In genomic region chr11:118359295-118359958, GRCh38 we compare ENCODE assay signal across 8 cellular contexts. TPM values are rescaled to one million over a fixed set of nuclear protein-coding genes. Genes with fewer than 3 reads are reported as not detected.
A peak's percentile ranks its signal among the peaks of the same experiment; 100 is the strongest.
DNase-seq lines count a peak whose midpoint lies in the region; ATAC-seq and TF ChIP-seq lines count a peak whose summit lies in the region.

UBE4A (plus strand) TSS chr11:118359600; CDS start chr11:118365081, 5,481 bp downstream.

- peak in 1 of 2 donors; percentile 53 for TF ChIP-seq POLR2A in heart left ventricle (IDR thresholded peaks at IDR 0.05)

- no peak within 1 kb of the TSS for H3K27ac ChIP-seq in adipose tissue (ENCODE audit: low read depth, low read length)
- peak within 1 kb of the TSS in 11 of 12 donors; percentile 3 to 80 (median 66) for H3K27ac ChIP-seq in heart left ventricle

- WGBS in adipose tissue, 3 donors: 3 to 5% (median 5%) methylated on average over 33 of the region's 33 CpGs
- 3 to 5% (median 4%) methylated on average over 28 to 33 of the region's 33 CpGs for WGBS in heart left ventricle, 4 donors

- CTCF ChIA-PET in T-cell (lab: Charles Lee): interaction anchor here in 1 of 2 donors (0.5 to 3.6 kb wide), 7 partner anchors 17 to 161 kb away, joined by 3 to 24 read pairs (median 3); partner anchors contain the start of gene CD3D

- DNase-seq in GM10266 (ENCODE audit: extremely low spot score) (peak; percentile 84), NCI-H1436 treated with DMSO at 0.1 percent for 48 hours (lab: John Stamatoyannopoulos, UW) (peak; percentile 61), T-cell (peak; percentile 89 to 98 (median 96)), heart left ventricle (peak; percentile 95 to 98 (median 97)), pons (ENCODE audit: low spot score) (peak; percentile 93), type B pancreatic cell (ENCODE audit: extremely low spot score, unreplicated experiment) (peak; percentile 93)

- TF ChIP-seq CTCF in GM10266 (IDR thresholded peaks at IDR 0.05; ENCODE audit: control insufficient read depth, insufficient read depth, low read depth, missing control alignments): no peak
- TF ChIP-seq CTCF in heart left ventricle (IDR thresholded peaks at IDR 0.05): peak in 1 of 12 donors; percentile 9
- no peak for TF ChIP-seq CTCF in type B pancreatic cell (conservative IDR thresholded peaks at IDR 0.05)

- H3K4me3 Mint-ChIP-seq in T-cell (peak within 1 kb of the TSS; percentile 98 to 99 (median 99)), type B pancreatic cell (peak within 1 kb of the TSS; percentile 97)

- H3K4me3 ChIP-seq in heart left ventricle: peak within 1 kb of the TSS; percentile 65 to 86 (median 79)

- peaks cover 0 to 13% (median 0%) of the 10 kb centered on the region in 9 donors for H3K36me3 ChIP-seq in heart left ventricle

- H3K9me3 ChIP-seq in heart left ventricle: no peaks in the 10 kb centered on the region

- H3K27ac Mint-ChIP-seq in T-cell (peak within 1 kb of the TSS; percentile 97 to 99), type B pancreatic cell (peak within 1 kb of the TSS; percentile 96)

- intact Hi-C loops in heart left ventricle (cut with DNase I): loop anchor here in 6 of 10 donors (5.0 to 10.0 kb wide), 3 partner anchors 162 to 215 kb away; no protein-coding TSS in a partner anchor

- H3K4me1 ChIP-seq in heart left ventricle: peaks cover 0 to 30% (median 20%) of the 10 kb centered on the region in 12 donors

- peaks cover 49 to 52% (median 50%) of the 10 kb centered on the region in 3 donors for H3K4me1 Mint-ChIP-seq in T-cell
- peaks cover 15% of the 10 kb centered on the region for H3K4me1 Mint-ChIP-seq in type B pancreatic cell (ENCODE audit: unreplicated experiment)

- H3K36me3 Mint-ChIP-seq in T-cell (peaks cover 15% of the 10 kb centered on the region), type B pancreatic cell (no peaks in the 10 kb centered on the region)

- H3K27me3 ChIP-seq in heart left ventricle: no peaks in the 10 kb centered on the region

- POLR2A ChIA-PET in T-cell (lab: Charles Lee): interaction anchor here (0.5 to 0.8 kb wide), 6 partner anchors 12 to 937 kb away, joined by 3 to 4 read pairs (median 3); partner anchors contain the start of genes JAML (in 1 of the 2) and MPZL3 (in 1 of the 2)

- H3K9me3 Mint-ChIP-seq in T-cell (no peaks in the 10 kb centered on the region), type B pancreatic cell (no peaks in the 10 kb centered on the region)

- ATAC-seq in HG02678 (IDR thresholded peaks at IDR 0.05; ENCODE audit: unreplicated experiment): peak; percentile 92
- peak; percentile 91 to 96 (median 94) for ATAC-seq in T-cell (replicated peaks in 1 of 4)
- peak; percentile 90 to 98 (median 96) for ATAC-seq in heart left ventricle

- H3K27me3 Mint-ChIP-seq in T-cell: no peaks in the 10 kb centered on the region
- H3K27me3 Mint-ChIP-seq in type B pancreatic cell: peaks cover 3% of the 10 kb centered on the region

RNA-seq across cellular contexts. Expression of gene UBE4A, which starts in this region (rescaled TPM):
- total RNA-seq in T-cell: 10 to 100 TPM; 40.7 to 44.9 (median 41.8) TPM
- polyA plus RNA-seq in adipose tissue: 10 to 100 TPM in 2 of 3 donors, 1 to 10 TPM in 1; 7.9 to 14.7 (median 11.4) TPM
- total RNA-seq in heart left ventricle: 10 to 100 TPM; 35.6 to 50.3 (median 40.9) TPM
- polyA plus RNA-seq in heart left ventricle: 10 to 100 TPM; 13.0 to 23.4 TPM
- 42.5 and 43.6 TPM in 2 replicates for total RNA-seq in type B pancreatic cell (ENCODE audit: low replicate concordance)
